In genomic region chr7:66016131-66016461, GRCh38 we compare ENCODE assay signal across 13 cellular contexts. TPM values are rescaled to one million over a fixed set of nuclear protein-coding genes. Genes with fewer than 3 reads are reported as not detected.
A peak's percentile ranks its signal among the peaks of the same experiment; 100 is the strongest.
DNase-seq lines count a peak whose midpoint lies in the region; ATAC-seq, FAIRE-seq and TF ChIP-seq lines count a peak whose summit lies in the region.
"Had no signal": no experiment of that assay in that cellular context is flagged by ENCODE, and none has a peak within 500 bp of the region (broad histone marks: within the 10 kb centered on the region; RNA-seq: fewer than 3 reads in every experiment).

No MANE protein-coding gene starts in this region.

- no peak overlapping the region for H2AFZ ChIP-seq in PC-3 (ENCODE audit: low read length)

- FAIRE-seq in endometrium (lab: Jason Lieb, UNC): peak; percentile 61

- CTCF ChIA-PET in PC-3 (lab: Charles Lee): no interaction called here

- H3K9me3 ChIP-seq in PC-3 (ENCODE audit: low read length): no peaks in the 10 kb centered on the region
- H3K9me3 ChIP-seq in mucosa of descending colon: no peaks in the 10 kb centered on the region
- H3K9me3 ChIP-seq: BLaER1 treated with 17β-estradiol and CSF1 and Interleukin-3, amounts not matched to agents 10 nM and 100 nM had no signal

- ATAC-seq in PC-3 (peak; percentile 86), mucosa of descending colon (peak; percentile 92), GM18858 (IDR thresholded peaks at IDR 0.05; ENCODE audit: unreplicated experiment) (no peak), GM19395 (IDR thresholded peaks at IDR 0.05; ENCODE audit: unreplicated experiment) (no peak)
- ATAC-seq: T-helper 17 cell had no signal

- H3K36me3 ChIP-seq in PC-3 (ENCODE audit: low read depth, low read length) (no peaks in the 10 kb centered on the region), mucosa of descending colon (ENCODE audit: low read depth) (no peaks in the 10 kb centered on the region)
- H3K36me3 ChIP-seq: BLaER1 treated with 17β-estradiol and CSF1 and Interleukin-3, amounts not matched to agents 10 nM and 100 nM had no signal

- DNase-seq in EH (ENCODE audit: low read depth): peak; percentile 18
- peak; percentile 78 for DNase-seq in PC-3
- DNase-seq in mucosa of descending colon: peak in 1 of 3 donors; percentile 9
- DNase-seq in stimulated activated CD4-positive, alpha-beta T cell treated with anti-CD3 and anti-CD28 coated beads, Interleukin-2, amount 100 ng/mL, for 48 hours: no peak
- no peak for DNase-seq in NCI-H446 treated with DMSO at 0.1 percent for 48 hours (lab: John Stamatoyannopoulos, UW)
- DNase-seq: activated effector memory CD4-positive, alpha-beta T cell treated with Interleukin-2 at 50 U/mL for 16 hours; NCI-H2107; stimulated activated CD4-positive, alpha-beta T cell treated with anti-CD3 and anti-CD28 coated beads, Interleukin-2, amount 100 ng/mL, for 24 hours; T-helper 17 cell had no signal

- peaks cover 14% of the 10 kb centered on the region for H3K4me1 ChIP-seq in PC-3 (ENCODE audit: insufficient read depth, low read length)
- H3K4me1 ChIP-seq in mucosa of descending colon (ENCODE audit: low read depth): peaks cover 10% of the 10 kb centered on the region

- H3K4me2 ChIP-seq in PC-3 (ENCODE audit: low read length): peak overlapping the region; percentile 20

- H4K20me1 ChIP-seq in PC-3 (ENCODE audit: low read length): no peaks in the 10 kb centered on the region
- H4K20me1 ChIP-seq: BLaER1 treated with 17β-estradiol and CSF1 and Interleukin-3, amounts not matched to agents 10 nM and 100 nM had no signal

- TF ChIP-seq CTCF in PC-3 (conservative IDR thresholded peaks at IDR 0.05; ENCODE audit: low read depth, low read length) (no peak), mucosa of descending colon (IDR thresholded peaks at IDR 0.05) (no peak)

- intact Hi-C loops in PC-3 (cut with micrococcal nuclease): loop anchor here (10.0 kb wide), 1 partner anchor 281 kb away; no protein-coding TSS in a partner anchor
- intact Hi-C loops in mucosa of descending colon (cut with DNase I, micrococcal nuclease): no loop called here

- H3K4me3 ChIP-seq in PC-3 (ENCODE audit: low read length): no peak overlapping the region
- H3K4me3 ChIP-seq in mucosa of descending colon: no peak overlapping the region
- H3K4me3 ChIP-seq: BLaER1 treated with 17β-estradiol and CSF1 and Interleukin-3, amounts not matched to agents 10 nM and 100 nM had no signal

- H3K9ac ChIP-seq in PC-3 (ENCODE audit: low read length): no peak overlapping the region
- H3K9ac ChIP-seq: BLaER1 treated with 17β-estradiol and CSF1 and Interleukin-3, amounts not matched to agents 10 nM and 100 nM had no signal

- H3F3A ChIP-seq in PC-3 (ENCODE audit: low read length, unreplicated experiment): no peaks in the 10 kb centered on the region

- H3K9me2 ChIP-seq in PC-3 (replicated peaks; ENCODE audit: low read length): no peaks in the 10 kb centered on the region

- no peaks in the 10 kb centered on the region for H3K27me3 ChIP-seq in PC-3 (ENCODE audit: low read length)
- H3K27me3 ChIP-seq: BLaER1 treated with 17β-estradiol and CSF1 and Interleukin-3, amounts not matched to agents 10 nM and 100 nM had no signal

- POLR2A ChIA-PET in PC-3 (lab: Charles Lee; ENCODE audit: unreplicated experiment): interaction anchor here (0.5 kb wide), 1 partner anchor 34 kb away, joined by 3 read pairs; no protein-coding TSS in a partner anchor

- no peak overlapping the region for H3K27ac ChIP-seq in PC-3 (ENCODE audit: low read length)
- H3K27ac ChIP-seq: BLaER1 treated with 17β-estradiol and CSF1 and Interleukin-3, amounts not matched to agents 10 nM and 100 nM had no signal

- no TSS peak for BruUV-seq in PC-3 (replicated peaks; lab: Mats Ljungman, UMichigan)

- H3K79me2 ChIP-seq in PC-3 (ENCODE audit: low read length): no peaks in the 10 kb centered on the region

RNA-seq across cellular contexts. Expression of gene GUSB, which starts 34.1 kb away (rescaled TPM):
- total RNA-seq in PC-3 (2014; rRNA removed): 36.5 and 37.4 TPM in 2 replicates
- total RNA-seq in mucosa of descending colon: 10 to 100 TPM; 55.9 to 82.1 (median 74.3) TPM

RNA-seq across cellular contexts. Expression of gene ASL, which starts 59.5 kb away (rescaled TPM):
- total RNA-seq in PC-3 (2014; rRNA removed) (55.9 and 69.0 TPM in 2 replicates), mucosa of descending colon (100 to 1,000 TPM in 2 of 3 donors, 10 to 100 TPM in 1; 70.5 to 145 (median 129) TPM)

Comparison
In these comparisons a context has a peak if more than half of its experiments do, and no peak if none do; other contexts are left out.
1. DNase-seq: peak in EH (single experiment) and PC-3 (single experiment); none in stimulated activated CD4-positive, alpha-beta T cell treated with anti-CD3 and anti-CD28 coated beads, Interleukin-2, amount 100 ng/mL, for 48 hours (0 of 2) and NCI-H446 treated with DMSO at 0.1 percent for 48 hours (single experiment).
2. ATAC-seq: peak in PC-3 (single experiment) and mucosa of descending colon (single experiment); none in GM18858 (single experiment) and GM19395 (single experiment).